25 cellular contexts compared by ENCODE assay signal in the genomic region with DNA sequence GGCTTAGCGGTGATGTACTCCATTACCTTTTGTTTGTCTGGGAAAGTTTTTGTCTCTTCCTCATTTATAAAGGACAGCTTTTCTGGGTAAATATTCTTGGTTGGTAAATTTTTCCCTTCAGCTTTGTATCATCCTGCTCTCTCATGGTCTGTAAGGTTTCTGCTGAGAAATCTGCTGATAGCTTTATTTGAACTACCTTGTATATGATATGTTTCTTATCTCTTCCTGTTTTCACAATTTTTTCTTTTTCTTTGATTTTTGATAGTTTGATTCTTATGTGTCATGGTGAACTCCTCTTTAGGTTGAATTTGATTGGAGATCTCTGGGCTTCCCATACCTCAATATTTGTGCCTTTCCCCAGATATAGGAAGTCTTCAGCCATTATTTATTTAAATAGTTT. TPM values are rescaled to one million over a fixed set of nuclear protein-coding genes. Genes with fewer than 3 reads are reported as not detected.
"Had no signal": no experiment of that assay in that cellular context is flagged by ENCODE, and none has a peak within 500 bp of the region (broad histone marks: within the 10 kb centered on the region; RNA-seq: fewer than 3 reads in every experiment).

No MANE protein-coding gene starts in this region.

- ATAC-seq: natural killer cell; psoas muscle; right cardiac atrium; right lobe of liver; stimulated activated effector memory CD8-positive, alpha-beta T cell treated with anti-CD3 and anti-CD28 coated beads, Interleukin-12 subunit alpha, Interleukin-12 subunit beta, amount 100 ng/mL, for 72 hours; stimulated activated naive B cell treated with anti-CD40 and anti-IgM and Interleukin-4, amounts not matched to agents 10 μg/mL and 1 μg/mL and 100 μg/mL, for 72 hours had no signal

- H3K27ac Mint-ChIP-seq: natural killer cell; nephron; neural progenitor cell; progenitor cell of endocrine pancreas; stimulated activated effector memory CD8-positive, alpha-beta T cell treated with anti-CD3 and anti-CD28 coated beads, Interleukin-12 subunit alpha, Interleukin-12 subunit beta, amount 100 ng/mL, for 72 hours; stimulated activated naive B cell treated with anti-CD40 and anti-IgM and Interleukin-4, amounts not matched to agents 10 μg/mL and 1 μg/mL and 100 μg/mL, for 72 hours; stimulated activated naive CD8-positive, alpha-beta T cell treated with anti-CD3 and anti-CD28 coated beads, Interleukin-15, Interleukin-2, amounts not matched to agents 100 ng/mL and 50 ng/mL, for 24 hours had no signal

- H3K4me3 Mint-ChIP-seq: natural killer cell; nephron; neural progenitor cell; stimulated activated effector memory CD8-positive, alpha-beta T cell treated with anti-CD3 and anti-CD28 coated beads, Interleukin-12 subunit alpha, Interleukin-12 subunit beta, amount 100 ng/mL, for 72 hours; stimulated activated naive B cell treated with anti-CD40 and anti-IgM and Interleukin-4, amounts not matched to agents 10 μg/mL and 1 μg/mL and 100 μg/mL, for 72 hours; stimulated activated naive CD8-positive, alpha-beta T cell treated with anti-CD3 and anti-CD28 coated beads, Interleukin-15, Interleukin-2, amounts not matched to agents 100 ng/mL and 50 ng/mL, for 24 hours had no signal

- H3K36me3 Mint-ChIP-seq: neural progenitor cell; stimulated activated effector memory CD8-positive, alpha-beta T cell treated with anti-CD3 and anti-CD28 coated beads, Interleukin-12 subunit alpha, Interleukin-12 subunit beta, amount 100 ng/mL, for 72 hours had no signal

- DNase-seq: natural killer cell; occipital lobe; ovary; posterior cingulate gyrus; psoas muscle; right cardiac atrium; right lobe of liver; sigmoid colon; small intestine; stimulated activated CD4-positive, alpha-beta T cell treated with anti-CD3 and anti-CD28 coated beads, Interleukin-15, amount 100 ng/mL, for 24 hours; stimulated activated CD4-positive, alpha-beta T cell treated with anti-CD3 and anti-CD28 coated beads, Interleukin-2, amount 100 ng/mL, for 24 hours; stimulated activated CD4-positive, alpha-beta T cell treated with anti-CD3 and anti-CD28 coated beads, Interleukin-2, amount 100 ng/mL, for 48 hours; stimulated activated CD4-positive, alpha-beta T cell treated with anti-CD3 and anti-CD28 coated beads, Interleukin-4, amount 100 ng/mL, for 24 hours; stimulated activated naive B cell treated with anti-CD40 and anti-IgM and Interleukin-4, amounts not matched to agents 10 μg/mL and 1 μg/mL and 100 μg/mL, for 72 hours; stimulated activated naive CD4-positive, alpha-beta T cell treated with Interleukin-2 at 50 U/mL for 16 hours; stomach; thyroid gland; trophoblast cell; upper lobe of left lung had no signal

- H3K4me1 Mint-ChIP-seq: natural killer cell; nephron; neural progenitor cell; stimulated activated effector memory CD8-positive, alpha-beta T cell treated with anti-CD3 and anti-CD28 coated beads, Interleukin-12 subunit alpha, Interleukin-12 subunit beta, amount 100 ng/mL, for 72 hours; stimulated activated naive B cell treated with anti-CD40 and anti-IgM and Interleukin-4, amounts not matched to agents 10 μg/mL and 1 μg/mL and 100 μg/mL, for 72 hours had no signal

- H3K27me3 Mint-ChIP-seq: progenitor cell of endocrine pancreas; stimulated activated naive B cell treated with anti-CD40 and anti-IgM and Interleukin-4, amounts not matched to agents 10 μg/mL and 1 μg/mL and 100 μg/mL, for 72 hours had no signal

RNA-seq across cellular contexts. Expression of a gene that starts 44.7 kb away (rescaled TPM):
- total RNA-seq: natural killer cell, osteoblast, right lobe of liver had no signal
